In the genomic region with DNA sequence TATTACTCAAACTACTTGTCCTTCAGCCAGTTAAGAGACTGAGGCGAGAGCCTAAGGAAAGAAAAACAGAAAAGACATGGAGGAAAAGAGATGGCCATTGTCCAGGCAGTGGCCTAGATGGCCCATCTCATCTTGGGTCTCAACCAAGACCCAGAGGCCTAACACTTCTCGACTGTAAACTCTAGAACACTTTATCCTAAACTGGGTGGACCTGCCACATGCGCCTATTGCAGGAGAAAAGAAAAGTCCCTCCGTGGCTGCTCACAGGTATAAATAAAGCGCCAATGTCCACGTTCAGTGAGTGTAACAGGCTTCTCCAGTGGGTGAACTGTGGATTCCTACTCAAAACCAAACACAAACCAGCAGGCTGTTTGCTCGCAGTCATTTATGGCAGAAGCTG, we compare ENCODE assay signal across 1 cellular context.
TF ChIP-seq lines count a peak whose summit lies in the region.

No MANE protein-coding gene starts in this region.

TF ChIP-seq in GM23338, 12 proteins besides CTCF, POLR2A, EP300 and RAD21 (continued from another document):
- TF ChIP-seq, protein P1, sequence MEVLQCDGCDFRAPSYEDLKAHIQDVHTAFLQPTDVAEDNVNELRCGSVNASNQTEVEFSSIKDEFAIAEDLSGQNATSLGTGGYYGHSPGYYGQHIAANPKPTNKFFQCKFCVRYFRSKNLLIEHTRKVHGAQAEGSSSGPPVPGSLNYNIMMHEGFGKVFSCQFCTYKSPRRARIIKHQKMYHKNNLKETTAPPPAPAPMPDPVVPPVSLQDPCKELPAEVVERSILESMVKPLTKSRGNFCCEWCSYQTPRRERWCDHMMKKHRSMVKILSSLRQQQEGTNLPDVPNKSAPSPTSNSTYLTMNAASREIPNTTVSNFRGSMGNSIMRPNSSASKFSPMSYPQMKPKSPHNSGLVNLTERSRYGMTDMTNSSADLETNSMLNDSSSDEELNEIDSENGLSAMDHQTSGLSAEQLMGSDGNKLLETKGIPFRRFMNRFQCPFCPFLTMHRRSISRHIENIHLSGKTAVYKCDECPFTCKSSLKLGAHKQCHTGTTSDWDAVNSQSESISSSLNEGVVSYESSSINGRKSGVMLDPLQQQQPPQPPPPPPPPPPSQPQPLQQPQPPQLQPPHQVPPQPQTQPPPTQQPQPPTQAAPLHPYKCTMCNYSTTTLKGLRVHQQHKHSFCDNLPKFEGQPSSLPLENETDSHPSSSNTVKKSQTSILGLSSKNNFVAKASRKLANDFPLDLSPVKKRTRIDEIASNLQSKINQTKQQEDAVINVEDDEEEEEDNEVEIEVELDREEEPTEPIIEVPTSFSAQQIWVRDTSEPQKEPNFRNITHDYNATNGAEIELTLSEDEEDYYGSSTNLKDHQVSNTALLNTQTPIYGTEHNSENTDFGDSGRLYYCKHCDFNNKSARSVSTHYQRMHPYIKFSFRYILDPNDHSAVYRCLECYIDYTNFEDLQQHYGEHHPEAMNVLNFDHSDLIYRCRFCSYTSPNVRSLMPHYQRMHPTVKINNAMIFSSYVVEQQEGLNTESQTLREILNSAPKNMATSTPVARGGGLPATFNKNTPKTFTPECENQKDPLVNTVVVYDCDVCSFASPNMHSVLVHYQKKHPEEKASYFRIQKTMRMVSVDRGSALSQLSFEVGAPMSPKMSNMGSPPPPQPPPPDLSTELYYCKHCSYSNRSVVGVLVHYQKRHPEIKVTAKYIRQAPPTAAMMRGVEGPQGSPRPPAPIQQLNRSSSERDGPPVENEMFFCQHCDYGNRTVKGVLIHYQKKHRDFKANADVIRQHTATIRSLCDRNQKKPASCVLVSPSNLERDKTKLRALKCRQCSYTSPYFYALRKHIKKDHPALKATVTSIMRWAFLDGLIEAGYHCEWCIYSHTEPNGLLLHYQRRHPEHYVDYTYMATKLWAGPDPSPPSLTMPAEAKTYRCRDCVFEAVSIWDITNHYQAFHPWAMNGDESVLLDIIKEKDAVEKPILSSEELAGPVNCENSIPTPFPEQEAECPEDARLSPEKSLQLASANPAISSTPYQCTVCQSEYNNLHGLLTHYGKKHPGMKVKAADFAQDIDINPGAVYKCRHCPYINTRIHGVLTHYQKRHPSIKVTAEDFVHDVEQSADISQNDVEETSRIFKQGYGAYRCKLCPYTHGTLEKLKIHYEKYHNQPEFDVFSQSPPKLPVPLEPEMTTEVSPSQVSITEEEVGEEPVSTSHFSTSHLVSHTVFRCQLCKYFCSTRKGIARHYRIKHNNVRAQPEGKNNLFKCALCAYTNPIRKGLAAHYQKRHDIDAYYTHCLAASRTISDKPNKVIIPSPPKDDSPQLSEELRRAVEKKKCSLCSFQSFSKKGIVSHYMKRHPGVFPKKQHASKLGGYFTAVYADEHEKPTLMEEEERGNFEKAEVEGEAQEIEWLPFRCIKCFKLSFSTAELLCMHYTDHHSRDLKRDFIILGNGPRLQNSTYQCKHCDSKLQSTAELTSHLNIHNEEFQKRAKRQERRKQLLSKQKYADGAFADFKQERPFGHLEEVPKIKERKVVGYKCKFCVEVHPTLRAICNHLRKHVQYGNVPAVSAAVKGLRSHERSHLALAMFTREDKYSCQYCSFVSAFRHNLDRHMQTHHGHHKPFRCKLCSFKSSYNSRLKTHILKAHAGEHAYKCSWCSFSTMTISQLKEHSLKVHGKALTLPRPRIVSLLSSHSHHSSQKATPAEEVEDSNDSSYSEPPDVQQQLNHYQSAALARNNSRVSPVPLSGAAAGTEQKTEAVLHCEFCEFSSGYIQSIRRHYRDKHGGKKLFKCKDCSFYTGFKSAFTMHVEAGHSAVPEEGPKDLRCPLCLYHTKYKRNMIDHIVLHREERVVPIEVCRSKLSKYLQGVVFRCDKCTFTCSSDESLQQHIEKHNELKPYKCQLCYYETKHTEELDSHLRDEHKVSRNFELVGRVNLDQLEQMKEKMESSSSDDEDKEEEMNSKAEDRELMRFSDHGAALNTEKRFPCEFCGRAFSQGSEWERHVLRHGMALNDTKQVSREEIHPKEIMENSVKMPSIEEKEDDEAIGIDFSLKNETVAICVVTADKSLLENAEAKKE (CRISPR knock-in tag; IDR thresholded peaks at IDR 0.05), result no peak
